ENCODE assay signal across 8 cellular contexts in genomic region chr5:441996-442334, GRCh38. TPM values are rescaled to one million over a fixed set of nuclear protein-coding genes. Genes with fewer than 3 reads are reported as not detected.
DNase-seq lines count a peak whose midpoint lies in the region; ATAC-seq and TF ChIP-seq lines count a peak whose summit lies in the region.

No MANE protein-coding gene starts in this region.

- CTCF ChIA-PET in AG04449 (lab: Yijun Ruan, JAX), result interaction anchor here (1.0 to 4.0 kb wide), 3 partner anchors 11 to 254 kb away, joined by 3 to 37 read pairs (median 3); no protein-coding TSS in a partner anchor

- no peaks in the 10 kb centered on the region for H3K9me3 ChIP-seq in muscle layer of duodenum (ENCODE audit: control insufficient read depth in 1 of 2, low read length in 2 of 2)

- H3K4me1 Mint-ChIP-seq in IgD-negative memory B cell, result peaks cover 15 to 22% (median 15%) of the 10 kb centered on the region in 3 donors

- peak overlapping the region; percentile 90 to 97 (median 96) for H3K4me3 Mint-ChIP-seq in IgD-negative memory B cell

- H3K4me1 ChIP-seq in muscle layer of duodenum (ENCODE audit: control insufficient read depth in 1 of 2, insufficient read depth in 2 of 2, low read length in 2 of 2), result peaks cover 5 to 24% of the 10 kb centered on the region in 2 donors

- no peaks in the 10 kb centered on the region for H3K9me3 Mint-ChIP-seq in IgD-negative memory B cell

- peaks cover 4% of the 10 kb centered on the region for H3K36me3 Mint-ChIP-seq in IgD-negative memory B cell

- H3K4me3 ChIP-seq in AG04449 (ENCODE audit: low read depth, low read length) (peak overlapping the region; percentile 99), cardiac fibroblast (replicated peaks in 1 of 2; ENCODE audit: low read depth in 2 of 2, low read length in 2 of 2) (peak overlapping the region; percentile 100), muscle layer of duodenum (ENCODE audit: low read depth in 1 of 2, low read length in 2 of 2) (peak overlapping the region; percentile 83 to 100)

- H3K27ac Mint-ChIP-seq in IgD-negative memory B cell, result peak overlapping the region in 1 of 3 donors; percentile 36

- H3K27me3 ChIP-seq in muscle layer of duodenum (ENCODE audit: low read depth, low read length), result no peaks in the 10 kb centered on the region

- H3K36me3 ChIP-seq in muscle layer of duodenum (ENCODE audit: control insufficient read depth in 1 of 2, insufficient read depth in 2 of 2, low read length in 2 of 2), result peaks cover 1 to 5% of the 10 kb centered on the region in 2 donors

- H3K27me3 Mint-ChIP-seq in IgD-negative memory B cell, result peaks cover 3% of the 10 kb centered on the region

- no peak for ATAC-seq in GM19467 (IDR thresholded peaks at IDR 0.05; ENCODE audit: unreplicated experiment)

- DNase-seq in AG04449 (ENCODE audit: low read depth, low spot score) (no peak), cardiac fibroblast (ENCODE audit: low read depth in 2 of 2) (no peak), NCI-H1417 treated with DMSO at 0.1 percent for 48 hours (lab: John Stamatoyannopoulos, UW) (no peak), NCI-H2171 (lab: John Stamatoyannopoulos, UW) (no peak)
- DNase-seq in stimulated activated naive CD4-positive, alpha-beta T cell treated with Interleukin-2 at 50 U/mL for 16 hours (lab: John Stamatoyannopoulos, UW), result no peak

- POLR2A ChIA-PET in AG04449 (lab: Yijun Ruan, JAX), result no interaction called here

- H3K27ac ChIP-seq in muscle layer of duodenum (ENCODE audit: low read length), result no peak overlapping the region

- no peak for TF ChIP-seq CTCF in AG04449 (IDR thresholded peaks at IDR 0.05; ENCODE audit: insufficient read depth, low read length, missing control alignments)
- no peak for TF ChIP-seq CTCF in cardiac fibroblast (IDR thresholded peaks at IDR 0.05; ENCODE audit: low read depth, low read length)

RNA-seq across cellular contexts. Expression of gene EXOC3, which starts 1.0 kb away (rescaled TPM):
- 25.8 TPM for polyA plus RNA-seq in IgD-negative memory B cell
